ENCODE assay signal across 8 cellular contexts in genomic region chr3:171459130-171459941, GRCh38. TPM values are rescaled to one million over a fixed set of nuclear protein-coding genes. Genes with fewer than 3 reads are reported as not detected.
DNase-seq lines count a peak whose midpoint lies in the region; ATAC-seq, FAIRE-seq and TF ChIP-seq lines count a peak whose summit lies in the region.

No MANE protein-coding gene starts in this region.

- H3K27me3 Mint-ChIP-seq in chondrocyte (ENCODE audit: low read depth): no peaks in the 10 kb centered on the region

- H3K4me1 Mint-ChIP-seq in chondrocyte (ENCODE audit: low read depth): peaks cover 38% of the 10 kb centered on the region

- H3K9ac ChIP-seq in DND-41 (ENCODE audit: low read depth, low read length): no peak overlapping the region

- ATAC-seq in DND-41 (ENCODE audit: insufficient read depth, low read depth) (no peak), left lung (peak; percentile 28), GM18909 (IDR thresholded peaks at IDR 0.05; ENCODE audit: poor library complexity, unreplicated experiment) (no peak)

- H3K27ac ChIP-seq in DND-41 (ENCODE audit: low read length) (no peak overlapping the region), left lung (peak overlapping the region; percentile 80 to 84)

- H3K79me2 ChIP-seq in DND-41 (ENCODE audit: insufficient read depth, low read length): no peaks in the 10 kb centered on the region

- intact Hi-C loops in left lung (cut with DNase I): no loop called here

- no peak overlapping the region for H2AFZ ChIP-seq in DND-41 (ENCODE audit: low read depth, low read length)

- no peak for FAIRE-seq in GM19239 (lab: Jason Lieb, UNC)

- H3K4me1 ChIP-seq in DND-41 (ENCODE audit: insufficient read depth, low read length) (peaks cover 16% of the 10 kb centered on the region; the same call in 1 of the 2 replicates), left lung (peaks cover 12 to 45% of the 10 kb centered on the region in 2 donors)

- DNase-seq in DND-41: no peak
- DNase-seq in NCI-H1105 (lab: John Stamatoyannopoulos, UW): peak; percentile 73
- peak; percentile 38 for DNase-seq in activated CD4-positive, CD25-positive, alpha-beta regulatory T cell treated with anti-CD3 and anti-CD28 coated beads, Interleukin-2, amount 50 U/mL, for 16 hours (ENCODE audit: low read depth, low spot score)
- peak; percentile 79 for DNase-seq in chondrocyte (ENCODE audit: low spot score)
- DNase-seq in left lung: peak; percentile 46 to 82
- peak; percentile 26 to 31 for DNase-seq in stimulated activated CD4-positive, alpha-beta T cell treated with anti-CD3 and anti-CD28 coated beads, Interleukin-2, amount 100 ng/mL, for 48 hours
- no peak for DNase-seq in GM19239 (ENCODE audit: insufficient read length, low spot score)

- H3K4me3 ChIP-seq in DND-41 (ENCODE audit: low read depth in 1 of 2, low read length in 2 of 2): no peak overlapping the region
- peak overlapping the region; percentile 72 to 75 for H3K4me3 ChIP-seq in left lung

- no peaks in the 10 kb centered on the region for H3K36me3 ChIP-seq in DND-41 (ENCODE audit: insufficient read depth, low read length)
- no peaks in the 10 kb centered on the region for H3K36me3 ChIP-seq in left lung

- H3K9me3 ChIP-seq in DND-41 (ENCODE audit: insufficient read depth, low read length, severe bottlenecking): no peaks in the 10 kb centered on the region
- H3K9me3 ChIP-seq in left lung: no peaks in the 10 kb centered on the region

- no peaks in the 10 kb centered on the region for H4K20me1 ChIP-seq in DND-41 (ENCODE audit: insufficient read depth, low read length)

- H3K27me3 ChIP-seq in DND-41 (ENCODE audit: insufficient read depth, low read length, poor library complexity) (peaks cover 43% of the 10 kb centered on the region), left lung (peaks cover 0 to 62% of the 10 kb centered on the region in 2 donors)

- H3K27ac Mint-ChIP-seq in chondrocyte (ENCODE audit: unreplicated experiment): peak overlapping the region; percentile 75

- TF ChIP-seq CTCF in DND-41 (IDR thresholded peaks at IDR 0.05; ENCODE audit: borderline replicate concordance, extremely low read depth, low read length, poor library complexity, severe bottlenecking) (no peak), chondrocyte (IDR thresholded peaks at IDR 0.05) (no peak), left lung (IDR thresholded peaks at IDR 0.05) (no peak)

- peak overlapping the region; percentile 44; the same call in 1 of the 2 replicates for H3K4me2 ChIP-seq in DND-41 (ENCODE audit: insufficient read depth, low read length)

- H3K36me3 Mint-ChIP-seq in chondrocyte (ENCODE audit: low read depth): no peaks in the 10 kb centered on the region

- H3K4me3 Mint-ChIP-seq in chondrocyte (ENCODE audit: unreplicated experiment): peak overlapping the region; percentile 96

- no peaks in the 10 kb centered on the region for H3K9me3 Mint-ChIP-seq in chondrocyte (ENCODE audit: low read depth)

RNA-seq across cellular contexts. Expression of gene TNIK, which starts 0.9 kb away (rescaled TPM):
- total RNA-seq in chondrocyte (16.9 to 18.7 TPM (median 17.5 TPM) in 3 replicates), left lung (10 to 100 TPM; 41.3 to 42.0 TPM)

Comparison
In these comparisons a context has a peak if more than half of its experiments do, and no peak if none do; other contexts are left out.
1. DNase-seq: peak in NCI-H1105 (single experiment), activated CD4-positive, CD25-positive, alpha-beta regulatory T cell treated with anti-CD3 and anti-CD28 coated beads, Interleukin-2, amount 50 U/mL, for 16 hours (single experiment), chondrocyte (single experiment), left lung (2 of 2) and stimulated activated CD4-positive, alpha-beta T cell treated with anti-CD3 and anti-CD28 coated beads, Interleukin-2, amount 100 ng/mL, for 48 hours (2 of 2); none in DND-41 (single experiment) and GM19239 (single experiment).
2. H3K4me3 ChIP-seq: peak in left lung (2 of 2); none in DND-41 (0 of 2).